1 cellular context compared by ENCODE assay signal in the genomic region with DNA sequence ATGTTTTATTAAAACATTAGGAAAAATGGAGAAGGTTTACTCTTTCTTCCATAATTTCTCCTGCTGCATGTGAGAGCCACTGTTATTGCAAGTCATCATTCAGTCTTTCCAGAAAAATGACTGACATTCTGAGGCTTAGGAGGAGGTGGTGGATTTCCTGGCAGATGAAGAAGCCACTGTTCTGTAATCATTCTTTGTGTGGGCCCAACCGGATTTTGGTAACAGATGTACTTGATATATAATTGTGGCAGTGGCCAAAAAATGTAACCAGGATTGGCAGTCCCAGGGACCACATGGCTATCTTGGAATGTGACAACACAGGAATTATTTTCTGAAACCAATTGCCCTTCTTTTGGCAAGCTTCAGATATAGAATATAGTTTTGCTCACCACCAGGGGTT.
TF ChIP-seq lines count a peak whose summit lies in the region.

No MANE protein-coding gene starts in this region.

TF ChIP-seq in endothelial cell of umbilical vein, 7 proteins besides CTCF, POLR2A, EP300 and RAD21 (continued from another document):
- no peak for TF ChIP-seq EZH2 (IDR thresholded peaks at IDR 0.05; ENCODE audit: borderline replicate concordance, low read depth, low read length, severe bottlenecking)
- TF ChIP-seq MAX (IDR thresholded peaks at IDR 0.05; ENCODE audit: insufficient read depth, insufficient read length) = no peak
- no peak for TF ChIP-seq JUN (IDR thresholded peaks at IDR 0.05; ENCODE audit: borderline replicate concordance, insufficient read depth, insufficient read length, low read depth)
- no peak for TF ChIP-seq POLR2AphosphoS5 (IDR thresholded peaks at IDR 0.05; ENCODE audit: insufficient read depth, low read depth, low read length)
- no peak for TF ChIP-seq FOS (IDR thresholded peaks at IDR 0.05; ENCODE audit: borderline replicate concordance, insufficient read depth, low read length)
